2 cellular contexts compared by ENCODE assay signal in genomic region chr2:118791511-118791910, GRCh38.
TF ChIP-seq lines count a peak whose summit lies in the region.

No MANE protein-coding gene starts in this region.

TF ChIP-seq in K562, 482 proteins besides CTCF, POLR2A, EP300 and RAD21:
- no peak for TF ChIP-seq UBTF (IDR thresholded peaks at IDR 0.05; ENCODE audit: borderline replicate concordance in 1 of 2, low read depth in 2 of 2, low read length in 2 of 2)
- TF ChIP-seq MCM2 (IDR thresholded peaks at IDR 0.05; ENCODE audit: low read depth) = no peak
- TF ChIP-seq ZNF766 (CRISPR knock-in tag; conservative IDR thresholded peaks at IDR 0.05) = no peak
- no peak for TF ChIP-seq SOX6 (IDR thresholded peaks at IDR 0.05)
- no peak for TF ChIP-seq ZNF121 (CRISPR knock-in tag; conservative IDR thresholded peaks at IDR 0.05)
- TF ChIP-seq STAT5A (IDR thresholded peaks at IDR 0.05; ENCODE audit: borderline replicate concordance, low read length) = no peak
- TF ChIP-seq FOXA3 (CRISPR knock-in tag; conservative IDR thresholded peaks at IDR 0.05 in 1 of 2, IDR thresholded peaks at IDR 0.05 in 1 of 2) = no peak
- TF ChIP-seq GTF2B (IDR thresholded peaks at IDR 0.05; ENCODE audit: extremely low read depth, insufficient read length) = no peak
- TF ChIP-seq SREBF2 (CRISPR knock-in tag; IDR thresholded peaks at IDR 0.05) = no peak
- TF ChIP-seq ZNF586 (CRISPR knock-in tag; conservative IDR thresholded peaks at IDR 0.05) = no peak
- TF ChIP-seq TAF1 (IDR thresholded peaks at IDR 0.05; ENCODE audit: control insufficient read depth, extremely low read depth, insufficient read depth, low read length, severe bottlenecking) = no peak
- no peak for TF ChIP-seq RBFOX2 (IDR thresholded peaks at IDR 0.05; ENCODE audit: low read depth, low read length)
- no peak for TF ChIP-seq ZNF57 (CRISPR knock-in tag; IDR thresholded peaks at IDR 0.05)
- TF ChIP-seq TAF7 (tag; IDR thresholded peaks at IDR 0.05) = no peak
- TF ChIP-seq L3MBTL2 (IDR thresholded peaks at IDR 0.05) = no peak
- no peak for TF ChIP-seq ZMIZ1 (IDR thresholded peaks at IDR 0.05; ENCODE audit: low read depth in 2 of 2, low read length in 2 of 2)

TF ChIP-seq in SK-N-SH, 30 proteins besides CTCF, POLR2A, EP300 and RAD21:
- TF ChIP-seq NRF1 (IDR thresholded peaks at IDR 0.05; ENCODE audit: low read depth, low read length) (no peak), TCF12 (IDR thresholded peaks at IDR 0.05) (no peak), IRF3 (IDR thresholded peaks at IDR 0.05; ENCODE audit: low read depth, low read length) (no peak), FOSL2 (IDR thresholded peaks at IDR 0.05; ENCODE audit: borderline replicate concordance, low read depth) (no peak), TEAD4 (IDR thresholded peaks at IDR 0.05; ENCODE audit: borderline replicate concordance, insufficient read depth) (no peak), RCOR1 (IDR thresholded peaks at IDR 0.05; ENCODE audit: low read length) (no peak), MEF2A (IDR thresholded peaks at IDR 0.05; ENCODE audit: borderline replicate concordance, low read depth) (no peak), PBX3 (IDR thresholded peaks at IDR 0.05) (no peak), TAF1 (IDR thresholded peaks at IDR 0.05; ENCODE audit: borderline replicate concordance, low read depth, low read length) (no peak), GABPA (IDR thresholded peaks at IDR 0.05; ENCODE audit: low read depth) (no peak), ELF1 (IDR thresholded peaks at IDR 0.05) (no peak)
